14 cellular contexts compared by ENCODE assay signal in the genomic region with DNA sequence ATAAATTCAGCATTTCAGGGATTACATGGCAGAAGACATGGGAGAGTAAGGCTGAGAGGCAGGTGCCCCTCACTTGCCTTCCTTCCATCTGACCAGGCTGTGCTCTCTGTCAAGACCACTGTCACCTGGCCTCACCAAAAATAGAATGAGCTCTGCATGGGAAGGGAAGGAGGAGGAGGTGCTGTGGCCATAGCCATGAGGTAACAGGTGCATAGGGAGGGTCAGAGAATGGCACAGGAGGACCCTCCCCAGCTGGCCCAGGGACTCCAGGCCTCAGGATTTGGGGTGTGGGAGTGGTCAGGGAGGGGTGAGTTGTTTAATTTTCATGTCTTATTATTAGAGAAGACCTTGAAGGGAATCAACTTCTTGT.
DNase-seq lines count a peak whose midpoint lies in the region; ATAC-seq and TF ChIP-seq lines count a peak whose summit lies in the region.
"Had no signal": no experiment of that assay in that cellular context is flagged by ENCODE, and none has a peak within 500 bp of the region (broad histone marks: within the 10 kb centered on the region; RNA-seq: fewer than 3 reads in every experiment).

No MANE protein-coding gene starts in this region.

- H3K4me1 Mint-ChIP-seq in stimulated activated naive B cell treated with anti-CD40 and anti-IgM and Interleukin-4, amounts not matched to agents 10 μg/mL and 1 μg/mL and 100 μg/mL, for 72 hours = peaks cover 0 to 4% of the 10 kb centered on the region in 2 donors
- H3K4me1 Mint-ChIP-seq: CD4-positive, CD25-positive, alpha-beta regulatory T cell had no signal

- no peak overlapping the region for H3K9ac ChIP-seq in KMS-11
- no peak overlapping the region for H3K9ac ChIP-seq in colonic mucosa (ENCODE audit: low read depth in 2 of 2, low read length in 2 of 2)

- no peaks in the 10 kb centered on the region for H3K9me3 Mint-ChIP-seq in stimulated activated naive B cell treated with anti-CD40 and anti-IgM and Interleukin-4, amounts not matched to agents 10 μg/mL and 1 μg/mL and 100 μg/mL, for 72 hours
- H3K9me3 Mint-ChIP-seq: CD4-positive, CD25-positive, alpha-beta regulatory T cell had no signal

- H3K27me3 ChIP-seq in KMS-11 (ENCODE audit: insufficient read depth, low read depth) (no peaks in the 10 kb centered on the region), colonic mucosa (no peaks in the 10 kb centered on the region)
- H3K27me3 ChIP-seq: Peyer's patch had no signal

- DNase-seq in COR-L47 (lab: John Stamatoyannopoulos, UW) (peak; percentile 60), NCI-H345 (lab: John Stamatoyannopoulos, UW) (peak; percentile 77), colonic mucosa (no peak)
- no peak for DNase-seq in stimulated activated naive B cell treated with anti-CD40 and anti-IgM and Interleukin-4, amounts not matched to agents 10 μg/mL and 1 μg/mL and 100 μg/mL, for 72 hours
- DNase-seq in activated CD4-positive, alpha-beta T cell treated with anti-CD3 and anti-CD28 coated beads for 1 hour = no peak
- DNase-seq in stimulated activated CD4-positive, alpha-beta T cell treated with anti-CD3 and anti-CD28 coated beads, Interleukin-15, amount 100 ng/mL, for 24 hours = no peak
- DNase-seq: ACHN; CD4-positive, CD25-positive, alpha-beta regulatory T cell; NCI-H1048; Peyer's patch; SIG-M5; T-helper 2 cell had no signal

- peak overlapping the region; percentile 11; the same call in 1 of the 2 replicates for H3K4me2 ChIP-seq in KMS-11

- peaks cover 0 to 2% of the 10 kb centered on the region in 2 donors for H3K36me3 Mint-ChIP-seq in stimulated activated naive B cell treated with anti-CD40 and anti-IgM and Interleukin-4, amounts not matched to agents 10 μg/mL and 1 μg/mL and 100 μg/mL, for 72 hours
- H3K36me3 Mint-ChIP-seq: CD4-positive, CD25-positive, alpha-beta regulatory T cell had no signal

- no peaks in the 10 kb centered on the region for H3K9me3 ChIP-seq in colonic mucosa
- H3K9me3 ChIP-seq: Peyer's patch had no signal

- peaks cover 9 to 24% of the 10 kb centered on the region in 2 donors for H3K27me3 Mint-ChIP-seq in stimulated activated naive B cell treated with anti-CD40 and anti-IgM and Interleukin-4, amounts not matched to agents 10 μg/mL and 1 μg/mL and 100 μg/mL, for 72 hours

- no peak for TF ChIP-seq CTCF in KMS-11 (conservative IDR thresholded peaks at IDR 0.05; ENCODE audit: low read depth, low read length)
- no peak for TF ChIP-seq CTCF in colonic mucosa (IDR thresholded peaks at IDR 0.05)

- H3K27ac Mint-ChIP-seq in stimulated activated naive B cell treated with anti-CD40 and anti-IgM and Interleukin-4, amounts not matched to agents 10 μg/mL and 1 μg/mL and 100 μg/mL, for 72 hours = no peak overlapping the region
- H3K27ac Mint-ChIP-seq: CD4-positive, CD25-positive, alpha-beta regulatory T cell had no signal

- H3K4me1 ChIP-seq in KMS-11 (ENCODE audit: low read depth, poor library complexity, severe bottlenecking) (peaks cover 31% of the 10 kb centered on the region), colonic mucosa (no peaks in the 10 kb centered on the region)
- H3K4me1 ChIP-seq: Peyer's patch had no signal

- H4K20me1 ChIP-seq in KMS-11 (ENCODE audit: insufficient read depth) = no peaks in the 10 kb centered on the region

- no peak for ATAC-seq in stimulated activated naive B cell treated with anti-CD40 and anti-IgM and Interleukin-4, amounts not matched to agents 10 μg/mL and 1 μg/mL and 100 μg/mL, for 72 hours (replicated peaks)

- H3K4me3 ChIP-seq in KMS-11 (IDR thresholded peaks at IDR 0.05; ENCODE audit: insufficient read depth, low read depth, low read length) (no peak overlapping the region), colonic mucosa (no peak overlapping the region)
- H3K4me3 ChIP-seq: Peyer's patch had no signal

- H3K36me3 ChIP-seq in KMS-11 (ENCODE audit: insufficient read depth) = no peaks in the 10 kb centered on the region
- H3K36me3 ChIP-seq in colonic mucosa = no peaks in the 10 kb centered on the region
- H3K36me3 ChIP-seq: Peyer's patch had no signal

- no peaks in the 10 kb centered on the region for H3K79me2 ChIP-seq in KMS-11 (ENCODE audit: insufficient read depth, low read depth)

- H3K4me3 Mint-ChIP-seq in stimulated activated naive B cell treated with anti-CD40 and anti-IgM and Interleukin-4, amounts not matched to agents 10 μg/mL and 1 μg/mL and 100 μg/mL, for 72 hours = no peak overlapping the region
- H3K4me3 Mint-ChIP-seq: CD4-positive, CD25-positive, alpha-beta regulatory T cell had no signal

- peak overlapping the region; percentile 1; the same call in 1 of the 2 replicates for H2AFZ ChIP-seq in KMS-11 (ENCODE audit: low read depth)

- H3K27ac ChIP-seq in KMS-11 = no peak overlapping the region
- peak overlapping the region; percentile 25 for H3K27ac ChIP-seq in colonic mucosa
- H3K27ac ChIP-seq: HL-60 had no signal

- intact Hi-C loops in colonic mucosa (cut with DNase I) = no loop called here

Comparison
In these comparisons a context has a peak if more than half of its experiments do, and no peak if none do; other contexts are left out.
1. DNase-seq: peak in COR-L47 (single experiment) and NCI-H345 (single experiment); none in colonic mucosa (single experiment), stimulated activated naive B cell treated with anti-CD40 and anti-IgM and Interleukin-4, amounts not matched to agents 10 μg/mL and 1 μg/mL and 100 μg/mL, for 72 hours (single experiment), activated CD4-positive, alpha-beta T cell treated with anti-CD3 and anti-CD28 coated beads for 1 hour (single experiment) and stimulated activated CD4-positive, alpha-beta T cell treated with anti-CD3 and anti-CD28 coated beads, Interleukin-15, amount 100 ng/mL, for 24 hours (single experiment).